In the genomic region with DNA sequence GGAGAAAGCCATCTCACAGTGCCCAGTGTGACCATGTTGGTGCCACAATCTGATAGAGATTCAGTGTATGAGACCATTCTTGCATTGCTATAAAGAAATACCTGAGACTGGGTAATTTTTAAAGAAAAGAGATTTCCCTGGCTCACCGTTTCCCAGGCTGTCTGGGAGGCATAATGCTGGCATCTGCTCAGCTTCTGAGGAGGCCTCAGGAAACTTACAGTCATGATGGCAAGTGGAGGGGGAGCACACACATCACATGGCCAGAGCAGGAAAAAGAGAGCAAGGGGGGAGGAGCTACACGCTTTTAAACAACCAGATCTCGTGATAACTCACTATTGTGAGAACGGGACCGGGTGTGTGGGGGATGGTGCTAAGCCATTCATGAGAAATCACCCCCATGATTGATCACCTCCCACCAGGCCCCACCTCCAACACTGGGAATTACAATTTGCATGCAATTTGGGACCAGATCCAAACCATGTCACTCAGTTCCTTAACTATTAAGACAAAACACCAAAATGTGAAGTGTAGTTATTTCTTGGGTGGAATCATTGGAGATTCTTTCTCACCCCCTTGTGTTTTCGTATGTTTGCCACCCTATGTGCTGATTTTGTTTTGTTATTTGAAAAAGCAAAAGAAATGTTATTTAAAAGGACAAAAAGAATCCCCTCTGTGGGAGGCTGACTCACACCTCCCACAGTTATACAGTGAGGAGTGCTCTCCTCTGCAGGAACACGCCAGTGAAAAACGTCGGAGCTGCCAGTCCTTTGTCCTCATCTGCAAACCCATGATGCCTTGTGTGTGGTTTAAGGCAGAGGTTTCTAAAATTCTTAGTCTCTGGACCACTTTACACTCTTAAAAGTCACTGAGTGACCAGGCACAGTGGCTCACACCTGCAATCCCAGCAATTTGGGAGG, we compare ENCODE assay signal across 16 cellular contexts. TPM values are rescaled to one million over a fixed set of nuclear protein-coding genes. Genes with fewer than 3 reads are reported as not detected.
DNase-seq lines count a peak whose midpoint lies in the region; ATAC-seq and TF ChIP-seq lines count a peak whose summit lies in the region.
"Had no signal": no experiment of that assay in that cellular context is flagged by ENCODE, and none has a peak within 500 bp of the region (broad histone marks: within the 10 kb centered on the region; RNA-seq: fewer than 3 reads in every experiment).

No MANE protein-coding gene starts in this region.

- peaks cover 2% of the 10 kb centered on the region; the same call in 1 of the 2 replicates for H3K4me1 ChIP-seq in IMR-90 (ENCODE audit: control insufficient read depth, insufficient read depth, low read length)
- H3K4me1 ChIP-seq: BLaER1 had no signal

- no peak overlapping the region for H3K18ac ChIP-seq in IMR-90 (ENCODE audit: low read depth, low read length)

- H2BK15ac ChIP-seq in IMR-90 (ENCODE audit: low read depth, low read length) = no peak overlapping the region

- no peak for TF ChIP-seq POLR2A in IMR-90 (IDR thresholded peaks at IDR 0.05; ENCODE audit: low read depth, low read length)

- no peak overlapping the region for H2AK5ac ChIP-seq in IMR-90 (ENCODE audit: low read depth, low read length)

- WGBS in IMR-90 (ENCODE audit: extremely low coverage in 2 of 2, insufficient read length in 1 of 2), 2 experiments = 80% methylated on average over 1 of the region's 9 CpGs; no CpG with 5 or more reads in 1 of the 2 experiments

- no peak overlapping the region for H3K4me3 ChIP-seq in IMR-90 (ENCODE audit: insufficient read depth, low read depth, low read length)
- no peak overlapping the region for H3K4me3 ChIP-seq in astrocyte of the cerebellum (ENCODE audit: low read depth, low read length)
- H3K4me3 ChIP-seq: BLaER1 had no signal

- POLR2A ChIA-PET in IMR-90 (lab: Charles Lee; ENCODE audit: unreplicated experiment) = no interaction called here

- no peaks in the 10 kb centered on the region for H4K20me1 ChIP-seq in IMR-90 (ENCODE audit: insufficient read depth, low read length)
- H4K20me1 ChIP-seq: BLaER1 had no signal

- intact Hi-C loops in IMR-90 (cut with micrococcal nuclease) = no loop called here
- intact Hi-C loops in head of caudate nucleus (cut with DNase I) = no loop called here

- no peak overlapping the region for H3K27ac ChIP-seq in IMR-90 (ENCODE audit: insufficient read depth, low read length)
- H3K27ac ChIP-seq: BLaER1 had no signal

- no peak overlapping the region for H4K91ac ChIP-seq in IMR-90 (ENCODE audit: insufficient read depth, low read depth, low read length)

- H3K4me2 ChIP-seq in IMR-90 (ENCODE audit: low read depth, low read length) = no peak overlapping the region
- H3K4me2 ChIP-seq: BLaER1 had no signal

- no peak overlapping the region for H4K8ac ChIP-seq in IMR-90 (ENCODE audit: low read depth in 2 of 2, low read length in 2 of 2)

- TF ChIP-seq CTCF in IMR-90 (conservative IDR thresholded peaks at IDR 0.05; ENCODE audit: low read depth, low read length) (no peak), astrocyte of the cerebellum (IDR thresholded peaks at IDR 0.05; ENCODE audit: low read depth, low read length, missing control alignments) (no peak)

- no peak overlapping the region for H2AK9ac ChIP-seq in IMR-90 (replicated peaks; ENCODE audit: low read depth, low read length, poor library complexity)

- no peaks in the 10 kb centered on the region for H3K36me3 ChIP-seq in IMR-90 (ENCODE audit: control insufficient read depth, insufficient read depth, low read length)
- H3K36me3 ChIP-seq: BLaER1 had no signal

- peak; percentile 6 for DNase-seq in IMR-90
- DNase-seq in astrocyte of the cerebellum (ENCODE audit: low read depth) = peak; percentile 52
- peak in 39 of 42 donors; percentile 8 to 78 (median 41) for DNase-seq in head of caudate nucleus
- DNase-seq in smooth muscle cell of the brain vasculature (ENCODE audit: low read depth, low spot score) = peak; percentile 79
- no peak for DNase-seq in NCI-H187 (lab: John Stamatoyannopoulos, UW)
- DNase-seq: DMS 273 treated with DMSO at 0.1 percent for 48 hours, HCEC 1CT, KBM-7, NCI-H1092, NCI-H82, SHP77 had no signal

- H3K23ac ChIP-seq in IMR-90 (ENCODE audit: low read depth, low read length) = no peak overlapping the region

- no peak for TF ChIP-seq RAD21 in IMR-90 (IDR thresholded peaks at IDR 0.05; ENCODE audit: low read length)

- H3K27me3 ChIP-seq in IMR-90 (ENCODE audit: control insufficient read depth, insufficient read depth, low read length) = peaks cover 13% of the 10 kb centered on the region
- H3K27me3 ChIP-seq: BLaER1 had no signal

- no peaks in the 10 kb centered on the region for H3K79me1 ChIP-seq in IMR-90 (ENCODE audit: low read depth in 1 of 2, low read length in 2 of 2)

- no peak for ATAC-seq in IMR-90 (ENCODE audit: low read depth)
- no peak for ATAC-seq in HG03469 (IDR thresholded peaks at IDR 0.05; ENCODE audit: unreplicated experiment)
- ATAC-seq in GM21576 (IDR thresholded peaks at IDR 0.05; ENCODE audit: unreplicated experiment) = no peak
- ATAC-seq in HG02571 (IDR thresholded peaks at IDR 0.05; ENCODE audit: unreplicated experiment) = no peak
- ATAC-seq: Panc1 had no signal

- H2BK5ac ChIP-seq in IMR-90 (ENCODE audit: low read depth, low read length, poor library complexity, severe bottlenecking) = no peak overlapping the region

- H3K14ac ChIP-seq in IMR-90 (replicated peaks; ENCODE audit: low read depth, low read length) = no peak overlapping the region

- no peak overlapping the region for H2BK20ac ChIP-seq in IMR-90 (ENCODE audit: low read depth, low read length)

- H2AFZ ChIP-seq in IMR-90 (replicated peaks; ENCODE audit: low read length, poor library complexity) = no peak overlapping the region

- peaks cover 7% of the 10 kb centered on the region; the same call in 1 of the 2 replicates for H3K9me1 ChIP-seq in IMR-90 (ENCODE audit: insufficient read depth, low read length)

- H3K9ac ChIP-seq in IMR-90 (ENCODE audit: low read depth, low read length) = no peak overlapping the region
- H3K9ac ChIP-seq: BLaER1 had no signal

- no peak overlapping the region for H3K4ac ChIP-seq in IMR-90 (ENCODE audit: low read depth, low read length)

- no peak overlapping the region for H2BK120ac ChIP-seq in IMR-90 (ENCODE audit: low read depth, low read length)

- H4K5ac ChIP-seq in IMR-90 (ENCODE audit: low read depth, low read length) = no peak overlapping the region

- H3K56ac ChIP-seq in IMR-90 (ENCODE audit: extremely low read depth, insufficient read depth, low read length) = no peak overlapping the region

- in situ Hi-C loops in IMR-90 (cut with MboI; ENCODE audit: low sequenced_read_pairs) (no loop called here), astrocyte of the cerebellum (cut with HindIII; ENCODE audit: low sequenced_read_pairs) (no loop called here)

- H3K9me3 ChIP-seq in IMR-90 (ENCODE audit: control insufficient read depth, insufficient read depth, low read length) = no peaks in the 10 kb centered on the region; the same call in 1 of the 2 replicates
- H3K9me3 ChIP-seq: BLaER1 had no signal

- dilution Hi-C loops in IMR-90 (cut with HindIII; ENCODE audit: low sequenced_read_pairs, unreplicated experiment) = no loop called here

- CTCF ChIA-PET in IMR-90 (lab: Yijun Ruan, JAX) = no interaction called here

- BruUV-seq in IMR-90 (replicated peaks; lab: Mats Ljungman, UMichigan) = no TSS peak

TF ChIP-seq in IMR-90, 13 proteins besides CTCF, POLR2A, EP300 and RAD21:
- no peak for TF ChIP-seq BHLHE40 (IDR thresholded peaks at IDR 0.05; ENCODE audit: low read depth, low read length)
- TF ChIP-seq CHD1 (IDR thresholded peaks at IDR 0.05; ENCODE audit: low read depth, low read length) = no peak
- no peak for TF ChIP-seq RFX5 (IDR thresholded peaks at IDR 0.05; ENCODE audit: low read depth, low read length)
- no peak for TF ChIP-seq MXI1 (IDR thresholded peaks at IDR 0.05; ENCODE audit: borderline replicate concordance, low read depth, low read length)
- TF ChIP-seq, protein P1, sequence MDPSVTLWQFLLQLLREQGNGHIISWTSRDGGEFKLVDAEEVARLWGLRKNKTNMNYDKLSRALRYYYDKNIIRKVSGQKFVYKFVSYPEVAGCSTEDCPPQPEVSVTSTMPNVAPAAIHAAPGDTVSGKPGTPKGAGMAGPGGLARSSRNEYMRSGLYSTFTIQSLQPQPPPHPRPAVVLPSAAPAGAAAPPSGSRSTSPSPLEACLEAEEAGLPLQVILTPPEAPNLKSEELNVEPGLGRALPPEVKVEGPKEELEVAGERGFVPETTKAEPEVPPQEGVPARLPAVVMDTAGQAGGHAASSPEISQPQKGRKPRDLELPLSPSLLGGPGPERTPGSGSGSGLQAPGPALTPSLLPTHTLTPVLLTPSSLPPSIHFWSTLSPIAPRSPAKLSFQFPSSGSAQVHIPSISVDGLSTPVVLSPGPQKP (IDR thresholded peaks at IDR 0.05; ENCODE audit: borderline replicate concordance, low read depth, low read length) = no peak
- no peak for TF ChIP-seq MAFK (IDR thresholded peaks at IDR 0.05; ENCODE audit: low read depth, low read length)
- no peak for TF ChIP-seq CEBPB (IDR thresholded peaks at IDR 0.05; ENCODE audit: low read depth, low read length)
- TF ChIP-seq MAZ (IDR thresholded peaks at IDR 0.05; ENCODE audit: borderline replicate concordance, low read depth, low read length) = no peak
TF ChIP-seq in IMR-90: peak in this region for 0.

RNA-seq across cellular contexts. Expression of gene IFNLR1, which starts 46.9 kb away (rescaled TPM):
- not detected in 2 replicates for total RNA-seq in IMR-90 (2012; rRNA removed)
- not detected in 2 replicates for polyA plus RNA-seq in IMR-90 (2012; rRNA removed)
- polyA plus RNA-seq in IMR-90 (2012; cell fraction: cytosol; rRNA removed) = not detected in 2 replicates
- polyA plus RNA-seq in IMR-90 (2012; cell fraction: nucleus; rRNA removed; ENCODE audit: low replicate concordance) = not detected in 2 replicates

Comparison
In these comparisons a context has a peak if more than half of its experiments do, and no peak if none do; other contexts are left out.
1. DNase-seq: peak in IMR-90 (single experiment), astrocyte of the cerebellum (single experiment), head of caudate nucleus (39 of 42) and smooth muscle cell of the brain vasculature (single experiment); none in NCI-H187 (0 of 2).